Comparison of ENCODE assay signal across 8 cellular contexts in the genomic region with DNA sequence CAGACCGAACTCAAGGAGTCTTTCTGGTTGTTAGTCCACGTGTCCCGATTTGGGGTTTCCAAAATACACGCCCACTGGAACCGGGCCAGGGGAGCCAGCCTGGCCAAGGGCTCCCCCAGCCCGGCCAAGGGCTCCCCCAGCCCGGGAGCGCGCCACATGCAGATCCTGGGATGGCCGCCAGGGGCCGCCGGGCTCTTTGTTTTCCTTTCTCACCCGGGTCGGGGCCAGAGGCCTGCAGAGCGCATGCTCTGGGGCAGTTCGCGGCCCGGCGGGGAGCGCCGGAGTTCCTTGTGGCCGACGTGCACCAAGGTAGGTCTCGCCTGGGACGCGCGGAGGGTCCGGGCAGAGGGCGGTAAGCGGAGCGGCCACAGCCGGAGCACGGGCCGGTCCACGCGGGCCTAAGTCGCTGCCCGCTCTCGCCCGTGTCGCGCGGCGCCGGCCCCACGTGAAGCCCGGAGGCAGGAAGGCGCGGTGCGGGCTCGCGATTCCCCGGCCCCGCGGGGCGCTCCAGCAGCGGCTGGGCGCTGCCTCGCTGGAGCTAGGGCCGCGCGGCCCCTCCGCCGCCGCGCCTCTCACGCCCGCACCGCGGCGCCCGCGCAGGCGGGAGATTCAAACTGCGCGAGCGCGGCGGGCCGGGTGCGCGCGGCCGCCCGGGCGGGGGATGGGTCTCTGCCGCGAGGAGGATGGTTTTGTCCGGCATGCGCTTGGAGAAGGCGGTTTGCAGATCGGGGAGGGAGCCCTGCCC. TPM values are rescaled to one million over a fixed set of nuclear protein-coding genes. Genes with fewer than 3 reads are reported as not detected.
DNase-seq lines count a peak whose midpoint lies in the region; ATAC-seq and TF ChIP-seq lines count a peak whose summit lies in the region.

No MANE protein-coding gene starts in this region.

- peaks cover 26% of the 10 kb centered on the region for H3K36me3 Mint-ChIP-seq in activated CD4-positive, alpha-beta T cell treated with anti-CD3 and anti-CD28 coated beads, Interleukin-2, amount 10 ng/mL, durations not matched to agents 7 days and 5 days (ENCODE audit: low read depth)
- H3K36me3 Mint-ChIP-seq in dendritic cell treated with granulocyte-macrophage colony-stimulating factor and Interleukin-4, amounts not matched to agents 40 ng/mL and 50 ng/mL, for 4 days (ENCODE audit: low read depth) = peaks cover 30% of the 10 kb centered on the region

- POLR2A ChIA-PET in activated CD4-positive, alpha-beta T cell treated with anti-CD3 and anti-CD28 coated beads, Interleukin-2, amount 10 ng/mL, durations not matched to agents 7 days and 5 days (lab: Charles Lee) = interaction anchor here (0.6 kb wide), 1 partner anchor 63 kb away, joined by 3 read pairs; no protein-coding TSS in a partner anchor

- no peaks in the 10 kb centered on the region for H3K27me3 ChIP-seq in BLaER1 treated with 17β-estradiol and CSF1 and Interleukin-3, amounts not matched to agents 10 nM and 100 nM
- H3K27me3 ChIP-seq in right lobe of liver = no peaks in the 10 kb centered on the region

- peak overlapping the region; percentile 39 to 100 (median 96); a peak in 21 of 22 replicates for H3K27ac ChIP-seq in BLaER1 treated with 17β-estradiol and CSF1 and Interleukin-3, amounts not matched to agents 10 nM and 100 nM
- peak overlapping the region; percentile 58 to 85 (median 81) for H3K27ac ChIP-seq in right lobe of liver

- 0% methylated on average over 8 of the region's 92 CpGs for WGBS in right lobe of liver (ENCODE audit: insufficient coverage, low coverage, low lambda C conversion rate, missing lambda C conversion rate)

- no peaks in the 10 kb centered on the region for H3K9me3 Mint-ChIP-seq in activated CD4-positive, alpha-beta T cell treated with anti-CD3 and anti-CD28 coated beads, Interleukin-2, amount 10 ng/mL, durations not matched to agents 7 days and 5 days
- no peaks in the 10 kb centered on the region for H3K9me3 Mint-ChIP-seq in dendritic cell treated with granulocyte-macrophage colony-stimulating factor and Interleukin-4, amounts not matched to agents 40 ng/mL and 50 ng/mL, for 4 days

- peak overlapping the region; percentile 93 for H3K27ac Mint-ChIP-seq in activated CD4-positive, alpha-beta T cell treated with anti-CD3 and anti-CD28 coated beads, Interleukin-2, amount 10 ng/mL, durations not matched to agents 7 days and 5 days
- peak overlapping the region; percentile 41 for H3K27ac Mint-ChIP-seq in dendritic cell treated with granulocyte-macrophage colony-stimulating factor and Interleukin-4, amounts not matched to agents 40 ng/mL and 50 ng/mL, for 4 days

- H3K4me3 Mint-ChIP-seq in activated CD4-positive, alpha-beta T cell treated with anti-CD3 and anti-CD28 coated beads, Interleukin-2, amount 10 ng/mL, durations not matched to agents 7 days and 5 days = peak overlapping the region; percentile 86
- H3K4me3 Mint-ChIP-seq in dendritic cell treated with granulocyte-macrophage colony-stimulating factor and Interleukin-4, amounts not matched to agents 40 ng/mL and 50 ng/mL, for 4 days = peak overlapping the region; percentile 86

- peak; percentile 81 for TF ChIP-seq POLR2A in GM19099 (IDR thresholded peaks at IDR 0.05; ENCODE audit: extremely low read depth, insufficient read length, low read depth)
- TF ChIP-seq POLR2A in right lobe of liver (IDR thresholded peaks at IDR 0.05) = peak; percentile 78

- DNase-seq in NCI-H510A treated with DMSO at 0.1 percent for 48 hours (lab: John Stamatoyannopoulos, UW) (peak; percentile 65), right lobe of liver (peak; percentile 93 to 95 (median 94))
- DNase-seq in activated CD4-positive, alpha-beta T cell treated with anti-CD3 and anti-CD28 coated beads, Interleukin-2, amount 10 ng/mL, durations not matched to agents 7 days and 5 days = peak; percentile 89
- peak; percentile 92 for DNase-seq in stimulated activated CD4-positive, alpha-beta T cell treated with anti-CD3 and anti-CD28 coated beads, Interleukin-4, amount 100 ng/mL, for 24 hours

- peaks cover 38 to 51% (median 43%) of the 10 kb centered on the region in 10 experiments for H3K4me1 ChIP-seq in BLaER1 treated with 17β-estradiol and CSF1 and Interleukin-3, amounts not matched to agents 10 nM and 100 nM
- H3K4me1 ChIP-seq in right lobe of liver = peaks cover 0 to 5% (median 2%) of the 10 kb centered on the region in 4 donors

- CTCF ChIA-PET in activated CD4-positive, alpha-beta T cell treated with anti-CD3 and anti-CD28 coated beads, Interleukin-2, amount 10 ng/mL, durations not matched to agents 7 days and 5 days (lab: Charles Lee) = interaction anchor here (0.6 to 1.7 kb wide), 5 partner anchors 63 to 359 kb away, joined by 3 to 7 read pairs (median 4); no protein-coding TSS in a partner anchor

- H3K9ac ChIP-seq in BLaER1 treated with 17β-estradiol and CSF1 and Interleukin-3, amounts not matched to agents 10 nM and 100 nM = peak overlapping the region; percentile 76 to 100 (median 96)

- intact Hi-C loops in dendritic cell treated with granulocyte-macrophage colony-stimulating factor and Interleukin-4, amounts not matched to agents 40 ng/mL and 50 ng/mL, for 4 days (cut with micrococcal nuclease) = loop anchor here (2.0 to 5.0 kb wide), 3 partner anchors 34 to 359 kb away; partner anchors contain the start of gene TRNAU1AP
- intact Hi-C loops in right lobe of liver (cut with DNase I) = no loop called here

- peaks cover 47 to 97% (median 93%) of the 10 kb centered on the region in 11 experiments for H4K20me1 ChIP-seq in BLaER1 treated with 17β-estradiol and CSF1 and Interleukin-3, amounts not matched to agents 10 nM and 100 nM

- peak overlapping the region; percentile 88 to 99 (median 95) for H3K4me2 ChIP-seq in BLaER1 treated with 17β-estradiol and CSF1 and Interleukin-3, amounts not matched to agents 10 nM and 100 nM

- H3K36me3 ChIP-seq in BLaER1 treated with 17β-estradiol and CSF1 and Interleukin-3, amounts not matched to agents 10 nM and 100 nM = peaks cover 11 to 44% (median 31%) of the 10 kb centered on the region in 11 experiments
- peaks cover under 1 to 19% (median 4%) of the 10 kb centered on the region in 4 donors for H3K36me3 ChIP-seq in right lobe of liver

- H3K9me3 ChIP-seq in BLaER1 treated with 17β-estradiol and CSF1 and Interleukin-3, amounts not matched to agents 10 nM and 100 nM (replicated peaks in 1 of 11) = no peaks in the 10 kb centered on the region
- H3K9me3 ChIP-seq in right lobe of liver = no peaks in the 10 kb centered on the region

- peak; percentile 96 to 99 (median 98) for TF ChIP-seq CTCF in right lobe of liver (IDR thresholded peaks at IDR 0.05)

- peak; percentile 65 for ATAC-seq in HG03378 (IDR thresholded peaks at IDR 0.05; ENCODE audit: unreplicated experiment)
- ATAC-seq in right lobe of liver = peak; percentile 82 to 96 (median 94)

- peaks cover 48% of the 10 kb centered on the region for H3K4me1 Mint-ChIP-seq in activated CD4-positive, alpha-beta T cell treated with anti-CD3 and anti-CD28 coated beads, Interleukin-2, amount 10 ng/mL, durations not matched to agents 7 days and 5 days
- peaks cover 27% of the 10 kb centered on the region for H3K4me1 Mint-ChIP-seq in dendritic cell treated with granulocyte-macrophage colony-stimulating factor and Interleukin-4, amounts not matched to agents 40 ng/mL and 50 ng/mL, for 4 days (ENCODE audit: low read depth)

- no peaks in the 10 kb centered on the region for H3K27me3 Mint-ChIP-seq in activated CD4-positive, alpha-beta T cell treated with anti-CD3 and anti-CD28 coated beads, Interleukin-2, amount 10 ng/mL, durations not matched to agents 7 days and 5 days
- H3K27me3 Mint-ChIP-seq in dendritic cell treated with granulocyte-macrophage colony-stimulating factor and Interleukin-4, amounts not matched to agents 40 ng/mL and 50 ng/mL, for 4 days = no peaks in the 10 kb centered on the region

- H3K4me3 ChIP-seq in BLaER1 treated with 17β-estradiol and CSF1 and Interleukin-3, amounts not matched to agents 10 nM and 100 nM = peak overlapping the region; percentile 64 to 91 (median 76)
- peak overlapping the region; percentile 69 to 75 (median 71) for H3K4me3 ChIP-seq in right lobe of liver

RNA-seq across cellular contexts. Expression of gene RCC1, which starts 12.3 kb away (rescaled TPM):
- 10 to 100 TPM; 76.2 to 76.5 TPM for total RNA-seq in activated CD4-positive, alpha-beta T cell treated with anti-CD3 and anti-CD28 coated beads, Interleukin-2, amount 10 ng/mL, durations not matched to agents 7 days and 5 days
- 10 to 100 TPM in 5 of 6 experiments, 1 to 10 TPM in 1; 9.5 to 29.6 (median 18.0) TPM for total RNA-seq in right lobe of liver

RNA-seq across cellular contexts. Expression of gene TRNAU1AP, which starts 34.7 kb away (rescaled TPM):
- 10 to 100 TPM; 69.3 to 70.6 TPM for total RNA-seq in activated CD4-positive, alpha-beta T cell treated with anti-CD3 and anti-CD28 coated beads, Interleukin-2, amount 10 ng/mL, durations not matched to agents 7 days and 5 days
- total RNA-seq in right lobe of liver = 10 to 100 TPM in 1 of 6 experiments, 1 to 10 TPM in 5; 5.2 to 14.8 (median 7.3) TPM

Comparison
In these comparisons a context has a peak if more than half of its experiments do, and no peak if none do; other contexts are left out.
1. Peak in every context shown above with its lines: DNase-seq, ATAC-seq, H3K4me3 ChIP-seq and H3K27ac ChIP-seq.
2. RNA of gene TRNAU1AP, which starts 34.7 kb away (total RNA-seq): 69.3 to 70.6 TPM in activated CD4-positive, alpha-beta T cell treated with anti-CD3 and anti-CD28 coated beads, Interleukin-2, amount 10 ng/mL, durations not matched to agents 7 days and 5 days; 5.2 to 14.8 TPM in right lobe of liver; every median in the first group is over 4 times any median in the second.